ENCODE assay signal across 8 cellular contexts in the genomic region with DNA sequence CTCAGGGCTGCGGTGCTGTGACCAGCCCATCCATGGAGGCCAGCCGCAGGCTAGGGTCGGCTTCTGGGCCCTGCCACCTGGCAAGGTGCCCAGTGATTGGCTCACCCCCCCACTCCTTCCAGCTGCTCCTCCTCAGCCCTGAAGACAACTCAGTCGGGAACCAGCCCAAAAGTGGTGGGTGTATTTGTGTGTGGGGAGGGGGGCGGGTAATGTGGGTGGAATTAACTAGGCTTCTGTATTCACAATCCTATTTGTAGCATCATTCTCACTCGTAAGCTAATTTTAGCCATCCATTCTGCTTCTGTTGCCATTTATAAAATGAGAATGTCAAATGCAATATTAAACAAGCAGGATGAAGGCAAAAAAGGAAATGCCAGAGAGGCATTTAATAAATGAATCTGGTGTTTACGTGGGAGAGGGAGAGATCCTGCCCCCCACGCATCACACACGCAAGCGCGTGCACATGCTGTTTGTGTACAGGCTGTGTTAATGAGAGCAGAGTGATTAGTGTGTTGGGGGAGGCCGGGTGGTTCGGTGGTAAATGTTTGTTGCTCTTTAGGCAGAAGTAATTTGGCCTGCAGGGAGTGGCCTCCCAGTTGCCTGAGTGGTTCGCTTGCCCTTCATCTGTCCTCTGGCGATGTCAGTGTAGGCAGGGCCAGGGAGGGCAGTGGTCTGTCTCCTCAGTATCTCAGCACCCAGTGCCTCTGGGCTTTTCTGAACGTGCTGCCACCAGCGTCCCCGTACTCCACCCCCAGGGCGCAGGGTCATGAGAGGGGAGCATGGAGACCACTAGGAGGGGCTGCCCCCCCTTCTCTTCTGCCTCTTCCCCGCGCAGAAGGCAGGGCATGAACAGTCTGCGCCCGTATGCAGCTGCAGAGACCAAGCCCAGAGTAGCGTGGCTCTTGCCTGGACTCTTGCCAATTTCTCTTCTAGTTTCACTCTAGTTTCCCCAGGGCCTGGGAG.
DNase-seq lines count a peak whose midpoint lies in the region; ATAC-seq and TF ChIP-seq lines count a peak whose summit lies in the region.

No MANE protein-coding gene starts in this region.

- H3K36me3 ChIP-seq in KOPT-K1 (ENCODE audit: insufficient read depth, low read length) = peaks cover 61% of the 10 kb centered on the region

- no peaks in the 10 kb centered on the region for H3K9me3 ChIP-seq in KOPT-K1 (ENCODE audit: insufficient read depth, low read length, poor library complexity, severe bottlenecking)

- DNase-seq in COR-L47 (lab: John Stamatoyannopoulos, UW) (peak; percentile 90), left kidney (ENCODE audit: low read depth, low spot score) (peak; percentile 75), EL (no peak)
- peak; percentile 55 to 75 for DNase-seq in stimulated activated naive CD8-positive, alpha-beta T cell treated with anti-CD3 and anti-CD28 coated beads, Interleukin-15, amount 100 ng/mL, for 72 hours

- H3K27ac Mint-ChIP-seq in brain = peak overlapping the region; percentile 93 to 98 (median 98)
- peak overlapping the region; percentile 93 to 99 for H3K27ac Mint-ChIP-seq in stimulated activated naive CD8-positive, alpha-beta T cell treated with anti-CD3 and anti-CD28 coated beads, Interleukin-15, amount 100 ng/mL, for 72 hours

- H3K4me1 Mint-ChIP-seq in brain = peaks cover 100% of the 10 kb centered on the region
- H3K4me1 Mint-ChIP-seq in stimulated activated naive CD8-positive, alpha-beta T cell treated with anti-CD3 and anti-CD28 coated beads, Interleukin-15, amount 100 ng/mL, for 72 hours = peaks cover 99% of the 10 kb centered on the region

- peak overlapping the region; percentile 27 to 80 (median 73) for H3K4me3 Mint-ChIP-seq in brain
- peak overlapping the region; percentile 81 to 92 for H3K4me3 Mint-ChIP-seq in stimulated activated naive CD8-positive, alpha-beta T cell treated with anti-CD3 and anti-CD28 coated beads, Interleukin-15, amount 100 ng/mL, for 72 hours

- H3K36me3 Mint-ChIP-seq in brain = peaks cover 10% of the 10 kb centered on the region

- peak overlapping the region; percentile 97 for H3K27ac ChIP-seq in KOPT-K1 (ENCODE audit: low read depth, low read length, poor library complexity, severe bottlenecking)

- no peak for TF ChIP-seq CTCF in brain (conservative IDR thresholded peaks at IDR 0.05)

- no peaks in the 10 kb centered on the region for H3K9me3 Mint-ChIP-seq in brain
- H3K9me3 Mint-ChIP-seq in stimulated activated naive CD8-positive, alpha-beta T cell treated with anti-CD3 and anti-CD28 coated beads, Interleukin-15, amount 100 ng/mL, for 72 hours = no peaks in the 10 kb centered on the region

- ATAC-seq in GM21360 (IDR thresholded peaks at IDR 0.05; ENCODE audit: unreplicated experiment) = peak; percentile 73
- peak; percentile 65 for ATAC-seq in stimulated activated naive CD8-positive, alpha-beta T cell treated with anti-CD3 and anti-CD28 coated beads, Interleukin-15, amount 100 ng/mL, for 72 hours

- H3K27me3 Mint-ChIP-seq in brain = no peaks in the 10 kb centered on the region
- H3K27me3 Mint-ChIP-seq in stimulated activated naive CD8-positive, alpha-beta T cell treated with anti-CD3 and anti-CD28 coated beads, Interleukin-15, amount 100 ng/mL, for 72 hours = no peaks in the 10 kb centered on the region

TF ChIP-seq in PFSK-1, 5 proteins besides CTCF, POLR2A, EP300 and RAD21:
- no peak for TF ChIP-seq SIN3A (IDR thresholded peaks at IDR 0.05; ENCODE audit: borderline replicate concordance, insufficient read depth, low read length)
- peak; percentile 98 for TF ChIP-seq FOXP2 (optimal IDR thresholded peaks at IDR 0.05; ENCODE audit: borderline replicate concordance, extremely low read depth, extremely low read length, insufficient read depth)
TF ChIP-seq in PFSK-1: peak in this region for 1.
